In the genomic region with DNA sequence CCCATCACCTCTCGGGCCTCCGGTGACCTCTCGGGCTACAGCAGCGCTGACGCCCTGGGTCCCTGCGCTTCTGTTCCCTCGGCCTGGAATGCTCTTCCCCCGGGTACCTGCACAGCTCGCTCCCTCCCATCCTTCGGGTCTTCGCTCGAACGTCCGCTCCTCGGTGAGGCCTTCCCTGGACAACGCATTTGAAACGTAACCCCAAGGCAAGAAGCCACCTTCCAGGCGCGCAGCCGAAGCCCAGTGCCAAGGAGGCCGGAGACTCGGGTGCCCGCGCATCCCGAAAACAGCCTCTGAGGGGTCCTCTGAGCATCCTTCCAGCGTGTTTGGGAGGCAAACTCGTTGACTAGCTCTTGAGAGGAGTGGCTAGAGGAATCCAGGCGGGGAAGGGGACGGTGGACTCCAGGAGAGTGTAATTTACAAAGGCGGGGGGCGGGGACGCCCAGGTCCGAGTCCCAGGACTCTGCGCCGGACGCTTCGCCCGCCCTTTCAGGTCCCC, we compare ENCODE assay signal across 8 cellular contexts.
DNase-seq lines count a peak whose midpoint lies in the region; TF ChIP-seq lines count a peak whose summit lies in the region.

No MANE protein-coding gene starts in this region.

- H3K9me2 ChIP-seq in DOHH2 (replicated peaks; ENCODE audit: control insufficient read depth, low read length): no peaks in the 10 kb centered on the region

- no peak overlapping the region for H2AK5ac ChIP-seq in trophoblast cell (ENCODE audit: low read length)

- no peaks in the 10 kb centered on the region for H3F3A ChIP-seq in DOHH2 (ENCODE audit: control insufficient read depth, insufficient read depth)

- H3K4me1 ChIP-seq in DOHH2 (ENCODE audit: control insufficient read depth, low read length): peaks cover 18% of the 10 kb centered on the region
- peaks cover 20 to 25% of the 10 kb centered on the region in 2 experiments for H3K4me1 ChIP-seq in trophoblast cell (ENCODE audit: control insufficient read depth in 1 of 2, insufficient read depth in 2 of 2, low read length in 2 of 2)

- no peaks in the 10 kb centered on the region for H3K79me1 ChIP-seq in trophoblast cell (ENCODE audit: low read length)

- no peak overlapping the region for H4K8ac ChIP-seq in trophoblast cell (ENCODE audit: low read depth, low read length)

- no peaks in the 10 kb centered on the region for H3K9me3 ChIP-seq in DOHH2 (ENCODE audit: control insufficient read depth, insufficient read depth, low read length)
- no peaks in the 10 kb centered on the region for H3K9me3 ChIP-seq in SK-N-MC (ENCODE audit: low read depth, low read length)
- peaks cover 2% of the 10 kb centered on the region for H3K9me3 ChIP-seq in trophoblast cell (ENCODE audit: insufficient read depth, low read depth, low read length)

- H3K79me2 ChIP-seq in DOHH2 (ENCODE audit: control insufficient read depth, low read length) (no peaks in the 10 kb centered on the region), trophoblast cell (ENCODE audit: control insufficient read depth, insufficient read depth, low read length, poor library complexity) (no peaks in the 10 kb centered on the region)

- H3K36me3 ChIP-seq in DOHH2 (ENCODE audit: control insufficient read depth, low read length) (no peaks in the 10 kb centered on the region), SK-N-MC (ENCODE audit: insufficient read depth, low read length) (no peaks in the 10 kb centered on the region), trophoblast cell (ENCODE audit: control insufficient read depth in 1 of 2, insufficient read depth in 2 of 2, low read length in 2 of 2) (no peaks in the 10 kb centered on the region)

- H3K27ac ChIP-seq in DOHH2 (ENCODE audit: low read depth, low read length): no peak overlapping the region
- no peak overlapping the region for H3K27ac ChIP-seq in SK-N-MC
- no peak overlapping the region for H3K27ac ChIP-seq in trophoblast cell (ENCODE audit: low read depth, low read length)

- no peak overlapping the region for H2BK5ac ChIP-seq in trophoblast cell (ENCODE audit: low read depth, low read length, poor library complexity)

- H3K23ac ChIP-seq in trophoblast cell (ENCODE audit: low read length): no peak overlapping the region

- no peaks in the 10 kb centered on the region for H4K20me1 ChIP-seq in DOHH2 (ENCODE audit: control insufficient read depth, insufficient read depth, low read depth, low read length)

- no peak overlapping the region for H3K4ac ChIP-seq in trophoblast cell (ENCODE audit: low read depth, low read length)

- peak overlapping the region; percentile 60 for H3K4me3 ChIP-seq in DOHH2 (ENCODE audit: low read length)
- peak overlapping the region; percentile 42; the same call in 1 of the 2 replicates for H3K4me3 ChIP-seq in SK-N-MC
- peak overlapping the region; percentile 64 for H3K4me3 ChIP-seq in foreskin fibroblast (ENCODE audit: low read depth in 1 of 2, low read length in 2 of 2)
- peak overlapping the region; percentile 62 for H3K4me3 ChIP-seq in trophoblast cell (ENCODE audit: low read depth, low read length)

- no CpG with 5 or more reads among the region's 38 CpGs for WGBS in trophoblast cell (ENCODE audit: extremely low coverage, insufficient coverage, insufficient read length)

- H4K91ac ChIP-seq in trophoblast cell (ENCODE audit: low read depth, low read length): no peak overlapping the region

- H4K12ac ChIP-seq in trophoblast cell (ENCODE audit: low read depth, low read length): no peak overlapping the region

- no peak for TF ChIP-seq CTCF in DOHH2 (IDR thresholded peaks at IDR 0.05; ENCODE audit: low read depth, low read length, poor library complexity, severe bottlenecking)
- TF ChIP-seq CTCF in foreskin fibroblast (IDR thresholded peaks at IDR 0.05; ENCODE audit: low read depth, low read length): no peak

- H2AFZ ChIP-seq in trophoblast cell (ENCODE audit: insufficient read depth, low read length, poor library complexity): no peak overlapping the region

- H3K4me2 ChIP-seq in DOHH2 (ENCODE audit: low read length) (peak overlapping the region; percentile 69), trophoblast cell (ENCODE audit: low read length) (peak overlapping the region; percentile 78)

- H3K9ac ChIP-seq in SK-N-MC (ENCODE audit: insufficient read length) (no peak overlapping the region), trophoblast cell (ENCODE audit: low read length) (no peak overlapping the region)

- H3K27me3 ChIP-seq in DOHH2 (ENCODE audit: control insufficient read depth, low read length) (peaks cover 15% of the 10 kb centered on the region), trophoblast cell (ENCODE audit: insufficient read depth, low read length) (peaks cover 42% of the 10 kb centered on the region)

- no peak overlapping the region for H2BK120ac ChIP-seq in trophoblast cell (ENCODE audit: insufficient read depth, low read length, poor library complexity)

- H3K14ac ChIP-seq in trophoblast cell (ENCODE audit: low read length): no peak overlapping the region

- no peak overlapping the region for H3K18ac ChIP-seq in trophoblast cell (ENCODE audit: low read length)

- H2BK12ac ChIP-seq in trophoblast cell (ENCODE audit: low read length): no peak overlapping the region

- DNase-seq in SK-N-MC (ENCODE audit: low read depth, low spot score) (no peak), foreskin fibroblast (peak; percentile 12 to 59), trophoblast cell (no peak), C1 segment of cervical spinal cord (lab: John Stamatoyannopoulos, UW) (no peak), H4 (ENCODE audit: low spot score) (no peak), activated gamma-delta T cell treated with Interleukin-2 at 50 U/mL for 16 hours (no peak)
- DNase-seq in activated effector memory CD4-positive, alpha-beta T cell treated with Interleukin-2 at 50 U/mL for 16 hours: no peak

Comparison
In these comparisons a context has a peak if more than half of its experiments do, and no peak if none do; other contexts are left out.
1. DNase-seq: peak in foreskin fibroblast (2 of 2); none in SK-N-MC (single experiment), trophoblast cell (0 of 2), activated effector memory CD4-positive, alpha-beta T cell treated with Interleukin-2 at 50 U/mL for 16 hours (single experiment), C1 segment of cervical spinal cord (0 of 14), H4 (single experiment) and activated gamma-delta T cell treated with Interleukin-2 at 50 U/mL for 16 hours (single experiment).
2. Peak in every context shown above with its lines, with median percentiles within 50 percentile points of each other: H3K4me3 ChIP-seq.